ENCODE assay signal across 11 cellular contexts in genomic region chr6:139402935-139403386, GRCh38. TPM values are rescaled to one million over a fixed set of nuclear protein-coding genes. Genes with fewer than 3 reads are reported as not detected.
DNase-seq lines count a peak whose midpoint lies in the region; TF ChIP-seq lines count a peak whose summit lies in the region.
"Had no signal": no experiment of that assay in that cellular context is flagged by ENCODE, and none has a peak within 500 bp of the region (broad histone marks: within the 10 kb centered on the region; RNA-seq: fewer than 3 reads in every experiment).

No MANE protein-coding gene starts in this region.

- peak overlapping the region; percentile 84 for H3K27ac ChIP-seq in GM23248
- H3K27ac ChIP-seq in left ventricle myocardium inferior (replicated peaks), result peak overlapping the region; percentile 69
- peak overlapping the region; percentile 63 for H3K27ac ChIP-seq in smooth muscle cell (ENCODE audit: low read depth)
- no peak overlapping the region for H3K27ac ChIP-seq in colonic mucosa

- in situ Hi-C loops in GM23248 (cut with MboI), result no loop called here

- WGBS in GM23248 (ENCODE audit: low coverage in 1 of 2, low lambda C conversion rate in 2 of 2, missing lambda C conversion rate in 2 of 2), 2 experiments, result 15 to 19% methylated on average over 7 of the region's 7 CpGs
- WGBS in smooth muscle cell (ENCODE audit: low lambda C conversion rate), result 36% methylated on average over 7 of the region's 7 CpGs

- peaks cover 11% of the 10 kb centered on the region; the same call in 1 of the 2 replicates for H3K79me2 ChIP-seq in GM23248 (ENCODE audit: insufficient read depth)
- no peaks in the 10 kb centered on the region for H3K79me2 ChIP-seq in smooth muscle cell (ENCODE audit: low read depth)

- intact Hi-C loops in left ventricle myocardium inferior (cut with micrococcal nuclease) (no loop called here), colonic mucosa (cut with DNase I) (no loop called here)

- H3F3A ChIP-seq in GM23248 (ENCODE audit: insufficient read depth) (peaks cover 32% of the 10 kb centered on the region), smooth muscle cell (ENCODE audit: low read depth) (no peaks in the 10 kb centered on the region)

- H2AFZ ChIP-seq in GM23248 (no peak overlapping the region), smooth muscle cell (ENCODE audit: low read depth) (no peak overlapping the region)

- H3K4me2 ChIP-seq in GM23248 (ENCODE audit: unreplicated experiment) (peak overlapping the region; percentile 49), smooth muscle cell (peak overlapping the region; percentile 7)

- H4K20me1 ChIP-seq in GM23248 (ENCODE audit: insufficient read depth), result no peaks in the 10 kb centered on the region
- H4K20me1 ChIP-seq in smooth muscle cell (ENCODE audit: low read depth), result no peaks in the 10 kb centered on the region

- H3K9me3 ChIP-seq in GM23248 (ENCODE audit: low read depth) (no peaks in the 10 kb centered on the region), left ventricle myocardium inferior (replicated peaks) (no peaks in the 10 kb centered on the region), smooth muscle cell (replicated peaks; ENCODE audit: low read depth) (no peaks in the 10 kb centered on the region), colonic mucosa (no peaks in the 10 kb centered on the region)

- TF ChIP-seq CTCF in left ventricle myocardium inferior (IDR thresholded peaks at IDR 0.05; ENCODE audit: borderline replicate concordance) (no peak), smooth muscle cell (IDR thresholded peaks at IDR 0.05; ENCODE audit: borderline replicate concordance, insufficient read depth, poor library complexity, severe bottlenecking) (no peak), colonic mucosa (IDR thresholded peaks at IDR 0.05) (no peak)

- H3K27me3 ChIP-seq in GM23248 (replicated peaks; ENCODE audit: insufficient read depth) (no peaks in the 10 kb centered on the region), left ventricle myocardium inferior (ENCODE audit: low read depth) (no peaks in the 10 kb centered on the region), smooth muscle cell (ENCODE audit: low read depth) (no peaks in the 10 kb centered on the region), colonic mucosa (no peaks in the 10 kb centered on the region)

- H3K4me1 ChIP-seq in GM23248 (ENCODE audit: insufficient read depth) (peaks cover 37% of the 10 kb centered on the region), left ventricle myocardium inferior (peaks cover 16% of the 10 kb centered on the region), smooth muscle cell (ENCODE audit: low read depth) (peaks cover 9% of the 10 kb centered on the region), colonic mucosa (no peaks in the 10 kb centered on the region)

- H3K9ac ChIP-seq in GM23248 (peak overlapping the region; percentile 49), smooth muscle cell (ENCODE audit: low read depth) (no peak overlapping the region), colonic mucosa (ENCODE audit: low read depth in 2 of 2, low read length in 2 of 2) (no peak overlapping the region)

- DNase-seq in GM23248 (peak; percentile 95), brain pericyte (ENCODE audit: low read depth, low spot score) (peak; percentile 27), left ventricle myocardium inferior (no peak), smooth muscle cell (lab: John Stamatoyannopoulos, UW; ENCODE audit: unreplicated experiment) (no peak), ureter (ENCODE audit: low spot score) (no peak), colonic mucosa (no peak), NK-92 (lab: John Stamatoyannopoulos, UW; ENCODE audit: unreplicated experiment) (no peak), iPS-NIHi7 (ENCODE audit: extremely low spot score) (no peak)
- DNase-seq: NCI-H1436; NK-92 treated with Interleukin-12 subunit alpha and Interleukin-12 subunit beta, amount 100 ng/mL, for 24 hours; retina had no signal

- H3K9me2 ChIP-seq in GM23248 (ENCODE audit: insufficient read depth), result no peaks in the 10 kb centered on the region; the same call in 1 of the 2 replicates

- 0 out of 2 replicates have a peak overlapping the region, but pooled peaks have one; percentile 15 for H3K4me3 ChIP-seq in GM23248
- H3K4me3 ChIP-seq in left ventricle myocardium inferior, result no peak overlapping the region
- H3K4me3 ChIP-seq in smooth muscle cell, result no peak overlapping the region
- H3K4me3 ChIP-seq in colonic mucosa, result no peak overlapping the region

- H3K36me3 ChIP-seq in GM23248 (ENCODE audit: low read depth) (no peaks in the 10 kb centered on the region), left ventricle myocardium inferior (no peaks in the 10 kb centered on the region), smooth muscle cell (ENCODE audit: low read depth) (no peaks in the 10 kb centered on the region), colonic mucosa (no peaks in the 10 kb centered on the region)

RNA-seq across cellular contexts. Expression of gene CITED2, which starts 28.5 kb away (rescaled TPM):
- 1,051 and 1,192 TPM in 2 replicates for total RNA-seq in GM23248 (2014; rRNA removed; shearing (Covaris generic))
- polyA plus RNA-seq in GM23248 (2016; fragmentation: Nextera tagmentation; extraction: Ambion mirVana) (644 and 672 TPM in 2 replicates), smooth muscle cell (58.2 and 67.9 TPM in 2 replicates)
- total RNA-seq in left ventricle myocardium inferior (105 TPM), smooth muscle cell (209 and 213 TPM in 2 replicates), ureter (67.0 TPM), colonic mucosa (100 to 1,000 TPM; 113 to 119 TPM)

Comparison
In these comparisons a context has a peak if more than half of its experiments do, and no peak if none do; other contexts are left out.
1. DNase-seq: peak in GM23248 (single experiment) and brain pericyte (single experiment); none in left ventricle myocardium inferior (single experiment), smooth muscle cell (single experiment), ureter (single experiment), colonic mucosa (single experiment), NK-92 (single experiment) and iPS-NIHi7 (single experiment).